20 cellular contexts compared by ENCODE assay signal in genomic region chr2:137677466-137677865, GRCh38.
A peak's percentile ranks its signal among the peaks of the same experiment; 100 is the strongest.
DNase-seq lines count a peak whose midpoint lies in the region; ATAC-seq, FAIRE-seq and TF ChIP-seq lines count a peak whose summit lies in the region.
"Had no signal": no experiment of that assay in that cellular context is flagged by ENCODE, and none has a peak within 500 bp of the region (broad histone marks: within the 10 kb centered on the region; RNA-seq: fewer than 3 reads in every experiment).

No MANE protein-coding gene starts in this region.

- TF ChIP-seq CTCF in HepG2 (CRISPR knock-in tag; IDR thresholded peaks at IDR 0.05) (0 out of 2 replicates have a peak, but pooled peaks have one; percentile 7), right lobe of liver (IDR thresholded peaks at IDR 0.05) (no peak), VCaP (conservative IDR thresholded peaks at IDR 0.05) (peak; percentile 51), prostate gland (IDR thresholded peaks at IDR 0.05) (no peak)

- no peak for FAIRE-seq in HepG2 (lab: Jason Lieb, UNC)
- FAIRE-seq: kidney had no signal

- no peak for ATAC-seq in HepG2
- no peak for ATAC-seq in right lobe of liver
- ATAC-seq in HG03342 (IDR thresholded peaks at IDR 0.05; ENCODE audit: unreplicated experiment): no peak
- ATAC-seq: naive thymus-derived CD8-positive, alpha-beta T cell had no signal

- H3K4me3 ChIP-seq in HepG2 (replicated peaks in 1 of 3; ENCODE audit: insufficient read depth in 1 of 3, low read depth in 2 of 3, low read length in 3 of 3) (no peak overlapping the region), right lobe of liver (no peak overlapping the region), prostate gland (no peak overlapping the region)
- H3K4me3 ChIP-seq in CD8-positive, alpha-beta memory T cell (ENCODE audit: low read length): no peak overlapping the region
- H3K4me3 ChIP-seq: colonic mucosa, skin epidermis, uterus had no signal

- CTCF ChIA-PET in HepG2 (lab: Yijun Ruan, JAX; ENCODE audit: low intra/inter-chr PET ratio, low total read pairs): no interaction called here
- CTCF ChIA-PET in CD8-positive, alpha-beta memory T cell (lab: Charles Lee): no interaction called here

- TF ChIP-seq POLR2A in HepG2 (IDR thresholded peaks at IDR 0.05; ENCODE audit: insufficient read depth in 1 of 2, low read depth in 2 of 2, low read length in 2 of 2) (no peak), right lobe of liver (IDR thresholded peaks at IDR 0.05) (no peak), prostate gland (IDR thresholded peaks at IDR 0.05) (no peak)

- H3K27ac ChIP-seq in HepG2 (ENCODE audit: extremely low read length, insufficient read depth, low read length) (no peak overlapping the region), right lobe of liver (no peak overlapping the region), VCaP (peak overlapping the region; percentile 79; the same call in 1 of the 2 replicates), prostate gland (no peak overlapping the region)
- no peak overlapping the region for H3K27ac ChIP-seq in CD8-positive, alpha-beta memory T cell (ENCODE audit: low read depth, low read length)
- H3K27ac ChIP-seq: colonic mucosa, skin epidermis, uterus, WERI-Rb-1 had no signal

- no peak overlapping the region for H3K4me2 ChIP-seq in HepG2 (ENCODE audit: low read depth, low read length)

- intact Hi-C loops in HepG2 (cut with micrococcal nuclease; ENCODE audit: unreplicated experiment) (no loop called here), right lobe of liver (cut with DNase I) (no loop called here), prostate gland (cut with DNase I) (no loop called here)

- no TSS peak for BruUV-seq in HepG2 (replicated peaks; lab: Mats Ljungman, UMichigan)

- H4K20me1 ChIP-seq in HepG2 (ENCODE audit: insufficient read depth, low read length): no peaks in the 10 kb centered on the region

- H3K36me3 ChIP-seq in HepG2 (replicated peaks in 1 of 2; ENCODE audit: control insufficient read depth in 1 of 2, insufficient read depth in 2 of 2, low read length in 2 of 2) (no peaks in the 10 kb centered on the region), right lobe of liver (no peaks in the 10 kb centered on the region), prostate gland (no peaks in the 10 kb centered on the region)
- no peaks in the 10 kb centered on the region for H3K36me3 ChIP-seq in CD8-positive, alpha-beta memory T cell (ENCODE audit: insufficient read depth, low read length)
- H3K36me3 ChIP-seq: colonic mucosa, uterus, WERI-Rb-1 had no signal

- in situ Hi-C loops in HepG2 (cut with HindIII; ENCODE audit: extremely low pct_ligation_motif_present, low pct_unique_long_range_greater_than_20kb): no loop called here

- H3K27me3 Mint-ChIP-seq in CD8-positive, alpha-beta memory T cell: peaks cover 0 to 2% of the 10 kb centered on the region in 2 donors
- H3K27me3 Mint-ChIP-seq: activated CD4-positive, alpha-beta memory T cell treated with anti-CD3 and anti-CD28 coated beads for 36 hours; activated naive CD4-positive, alpha-beta T cell treated with anti-CD3 and anti-CD28 coated beads, Interleukin-2, amount 50 U/mL, for 24 hours; activated T-cell treated with anti-CD3 and anti-CD28 coated beads, Interleukin-2, amount 50 U/mL, for 24 hours had no signal

- peaks cover 0 to 3% (median 0%) of the 10 kb centered on the region in 5 donors for H3K9me3 Mint-ChIP-seq in CD8-positive, alpha-beta memory T cell
- H3K9me3 Mint-ChIP-seq: activated CD4-positive, alpha-beta memory T cell treated with anti-CD3 and anti-CD28 coated beads for 36 hours; activated naive CD4-positive, alpha-beta T cell treated with anti-CD3 and anti-CD28 coated beads, Interleukin-2, amount 50 U/mL, for 24 hours; activated T-cell treated with anti-CD3 and anti-CD28 coated beads, Interleukin-2, amount 50 U/mL, for 24 hours had no signal

- H2AFZ ChIP-seq in HepG2 (ENCODE audit: low read length): no peak overlapping the region

- H3K27me3 ChIP-seq in HepG2 (ENCODE audit: control insufficient read depth in 1 of 2, insufficient read depth in 2 of 2, low read length in 2 of 2) (no peaks in the 10 kb centered on the region), right lobe of liver (no peaks in the 10 kb centered on the region), prostate gland (replicated peaks; ENCODE audit: insufficient read depth) (no peaks in the 10 kb centered on the region)
- no peaks in the 10 kb centered on the region for H3K27me3 ChIP-seq in CD8-positive, alpha-beta memory T cell (ENCODE audit: insufficient read depth, low read length, poor library complexity, severe bottlenecking)
- H3K27me3 ChIP-seq: colonic mucosa, uterus had no signal

- H3K4me1 ChIP-seq in HepG2 (ENCODE audit: insufficient read depth, low read length) (no peaks in the 10 kb centered on the region), right lobe of liver (no peaks in the 10 kb centered on the region), prostate gland (replicated peaks) (no peaks in the 10 kb centered on the region)
- H3K4me1 ChIP-seq in CD8-positive, alpha-beta memory T cell (ENCODE audit: insufficient read depth, low read length): no peaks in the 10 kb centered on the region
- H3K4me1 ChIP-seq: colonic mucosa, uterus had no signal

- no peaks in the 10 kb centered on the region for H3K4me1 Mint-ChIP-seq in CD8-positive, alpha-beta memory T cell
- H3K4me1 Mint-ChIP-seq: activated naive CD4-positive, alpha-beta T cell treated with anti-CD3 and anti-CD28 coated beads, Interleukin-2, amount 50 U/mL, for 24 hours; naive thymus-derived CD8-positive, alpha-beta T cell had no signal

- no peaks in the 10 kb centered on the region for H3K36me3 Mint-ChIP-seq in CD8-positive, alpha-beta memory T cell
- H3K36me3 Mint-ChIP-seq: activated CD4-positive, alpha-beta memory T cell treated with anti-CD3 and anti-CD28 coated beads for 36 hours; naive thymus-derived CD8-positive, alpha-beta T cell had no signal

- 12% methylated on average over 1 of the region's 1 CpG for WGBS in HepG2 (ENCODE audit: low lambda C conversion rate)
- 50% methylated on average over 1 of the region's 1 CpG for WGBS in right lobe of liver (ENCODE audit: insufficient coverage, low coverage, low lambda C conversion rate, missing lambda C conversion rate)
- WGBS in prostate gland: 38% methylated on average over 1 of the region's 1 CpG

- no peak overlapping the region for H3K9ac ChIP-seq in HepG2 (ENCODE audit: insufficient read depth, low read depth, low read length)

- H3K79me2 ChIP-seq in HepG2 (ENCODE audit: insufficient read depth, low read length): no peaks in the 10 kb centered on the region

- POLR2A ChIA-PET in HepG2 (lab: Yijun Ruan, JAX): no interaction called here
- POLR2A ChIA-PET in CD8-positive, alpha-beta memory T cell (lab: Charles Lee): no interaction called here

- no peak overlapping the region for H3K4me3 Mint-ChIP-seq in CD8-positive, alpha-beta memory T cell
- H3K4me3 Mint-ChIP-seq: activated CD4-positive, alpha-beta memory T cell treated with anti-CD3 and anti-CD28 coated beads for 36 hours; activated naive CD4-positive, alpha-beta T cell treated with anti-CD3 and anti-CD28 coated beads, Interleukin-2, amount 50 U/mL, for 24 hours; activated T-cell treated with anti-CD3 and anti-CD28 coated beads, Interleukin-2, amount 50 U/mL, for 24 hours; naive thymus-derived CD8-positive, alpha-beta T cell had no signal

- H3K9me3 ChIP-seq in HepG2 (ENCODE audit: low read length) (no peaks in the 10 kb centered on the region), right lobe of liver (no peaks in the 10 kb centered on the region), prostate gland (no peaks in the 10 kb centered on the region)
- H3K9me3 ChIP-seq in CD8-positive, alpha-beta memory T cell (ENCODE audit: low read length): no peaks in the 10 kb centered on the region
- H3K9me3 ChIP-seq: Caco-2, colonic mucosa, uterus had no signal

- DNase-seq in HepG2 (ENCODE audit: low spot score) (no peak), right lobe of liver (no peak), NCI-H2227 treated with DMSO at 0.1 percent for 48 hours (lab: John Stamatoyannopoulos, UW) (peak; percentile 55), HT-29 (ENCODE audit: low spot score) (no peak), prostate gland (ENCODE audit: low spot score) (no peak)
- no peak for DNase-seq in CD8-positive, alpha-beta memory T cell
- DNase-seq: activated CD4-positive, alpha-beta memory T cell treated with anti-CD3 and anti-CD28 coated beads for 36 hours; activated T-cell treated with anti-CD3 and anti-CD28 coated beads, Interleukin-2, amount 50 U/mL, for 24 hours; Caco-2; colonic mucosa; kidney; naive thymus-derived CD8-positive, alpha-beta T cell; NCI-H187; stimulated activated CD4-positive, alpha-beta T cell treated with anti-CD3 and anti-CD28 coated beads, Interleukin-4, amount 100 ng/mL, for 4 hours; uterus; WERI-Rb-1 had no signal

- no peak for TF ChIP-seq RAD21 in HepG2 (CRISPR knock-in tag; IDR thresholded peaks at IDR 0.05)

- TF ChIP-seq EP300 in HepG2 (IDR thresholded peaks at IDR 0.05; ENCODE audit: low read depth in 2 of 2, low read length in 2 of 2): no peak
- TF ChIP-seq EP300 in HepG2 (CRISPR knock-in tag; IDR thresholded peaks at IDR 0.05; ENCODE audit: borderline replicate concordance): no peak

- no peak overlapping the region for H3K27ac Mint-ChIP-seq in CD8-positive, alpha-beta memory T cell
- H3K27ac Mint-ChIP-seq: activated CD4-positive, alpha-beta memory T cell treated with anti-CD3 and anti-CD28 coated beads for 36 hours; activated naive CD4-positive, alpha-beta T cell treated with anti-CD3 and anti-CD28 coated beads, Interleukin-2, amount 50 U/mL, for 24 hours; activated T-cell treated with anti-CD3 and anti-CD28 coated beads, Interleukin-2, amount 50 U/mL, for 24 hours; naive thymus-derived CD8-positive, alpha-beta T cell had no signal

TF ChIP-seq in HepG2, 621 proteins besides CTCF, POLR2A, EP300 and RAD21 (continues in another document):
- TF ChIP-seq POLR2AphosphoS2 (IDR thresholded peaks at IDR 0.05; ENCODE audit: low read depth, low read length) (no peak), JUN (CRISPR knock-in tag; IDR thresholded peaks at IDR 0.05) (no peak), ZNF781 (CRISPR knock-in tag; IDR thresholded peaks at IDR 0.05; ENCODE audit: borderline replicate concordance, not compliant biosample characterization) (no peak), ZMYM2 (CRISPR knock-in tag; IDR thresholded peaks at IDR 0.05) (no peak), ZBTB46 (CRISPR knock-in tag; IDR thresholded peaks at IDR 0.05; ENCODE audit: borderline replicate concordance) (no peak), HNF4A (CRISPR knock-in tag; IDR thresholded peaks at IDR 0.05) (no peak)

Comparison
In these comparisons a context has a peak if more than half of its experiments do, and no peak if none do; other contexts are left out.
1. CTCF ChIP-seq: peak in HepG2 (single experiment) and VCaP (single experiment); none in right lobe of liver (0 of 4) and prostate gland (0 of 4).